In genomic region chr12:95003213-95003920, GRCh38 we compare ENCODE assay signal across 8 cellular contexts.
DNase-seq lines count a peak whose midpoint lies in the region; ATAC-seq lines count a peak whose summit lies in the region.

Gene NDUFA12, minus strand, starts transcription at chr12:95003697. Its CDS starts 17 bp downstream, at chr12:95003680.

- peaks cover 31% of the 10 kb centered on the region for H3K4me1 Mint-ChIP-seq in central memory CD8-positive, alpha-beta T cell

- H3K36me3 Mint-ChIP-seq in central memory CD8-positive, alpha-beta T cell (ENCODE audit: insufficient read depth), result peaks cover 17% of the 10 kb centered on the region

- peak within 1 kb of the TSS; percentile 90 for H3K27ac Mint-ChIP-seq in central memory CD8-positive, alpha-beta T cell (ENCODE audit: low read depth)

- no peaks in the 10 kb centered on the region for H3K27me3 Mint-ChIP-seq in central memory CD8-positive, alpha-beta T cell

- DNase-seq in AG08396 (ENCODE audit: low spot score) (peak; percentile 96), NCI-H345 treated with DMSO at 0.1 percent for 48 hours (lab: John Stamatoyannopoulos, UW; ENCODE audit: unreplicated experiment) (peak; percentile 89), islet precursor cell (peak; percentile 100)
- peak; percentile 91 for DNase-seq in activated CD4-positive, CD25-positive, alpha-beta regulatory T cell treated with anti-CD3 and anti-CD28 coated beads, Interleukin-2, amount 50 U/mL, for 16 hours (ENCODE audit: low read depth, low spot score)
- DNase-seq in central memory CD8-positive, alpha-beta T cell (ENCODE audit: low spot score in 2 of 2), result peak; percentile 87
- peak; percentile 91 to 96 (median 92) for DNase-seq in stimulated activated CD4-positive, alpha-beta T cell treated with anti-CD3 and anti-CD28 coated beads, Interleukin-12 subunit alpha, Interleukin-12 subunit beta, amount 100 ng/mL, for 48 hours (ENCODE audit: low read depth in 2 of 3, low spot score in 1 of 3)

- ATAC-seq in GM19023 (IDR thresholded peaks at IDR 0.05; ENCODE audit: unreplicated experiment) (peak; percentile 99), HG03280 (IDR thresholded peaks at IDR 0.05; ENCODE audit: unreplicated experiment) (peak; percentile 100)
- peak; percentile 98 for ATAC-seq in central memory CD8-positive, alpha-beta T cell (replicated peaks; ENCODE audit: extremely low read depth, poor library complexity, severe bottlenecking)

- H3K4me3 Mint-ChIP-seq in central memory CD8-positive, alpha-beta T cell, result peak within 1 kb of the TSS; percentile 89

- H3K9me3 Mint-ChIP-seq in central memory CD8-positive, alpha-beta T cell, result peaks cover 8% of the 10 kb centered on the region

Comparison
In these comparisons a context has a peak if more than half of its experiments do, and no peak if none do; other contexts are left out.
1. Peak in every context shown above with its lines: DNase-seq and ATAC-seq.